ENCODE assay signal across 12 cellular contexts in the genomic region with DNA sequence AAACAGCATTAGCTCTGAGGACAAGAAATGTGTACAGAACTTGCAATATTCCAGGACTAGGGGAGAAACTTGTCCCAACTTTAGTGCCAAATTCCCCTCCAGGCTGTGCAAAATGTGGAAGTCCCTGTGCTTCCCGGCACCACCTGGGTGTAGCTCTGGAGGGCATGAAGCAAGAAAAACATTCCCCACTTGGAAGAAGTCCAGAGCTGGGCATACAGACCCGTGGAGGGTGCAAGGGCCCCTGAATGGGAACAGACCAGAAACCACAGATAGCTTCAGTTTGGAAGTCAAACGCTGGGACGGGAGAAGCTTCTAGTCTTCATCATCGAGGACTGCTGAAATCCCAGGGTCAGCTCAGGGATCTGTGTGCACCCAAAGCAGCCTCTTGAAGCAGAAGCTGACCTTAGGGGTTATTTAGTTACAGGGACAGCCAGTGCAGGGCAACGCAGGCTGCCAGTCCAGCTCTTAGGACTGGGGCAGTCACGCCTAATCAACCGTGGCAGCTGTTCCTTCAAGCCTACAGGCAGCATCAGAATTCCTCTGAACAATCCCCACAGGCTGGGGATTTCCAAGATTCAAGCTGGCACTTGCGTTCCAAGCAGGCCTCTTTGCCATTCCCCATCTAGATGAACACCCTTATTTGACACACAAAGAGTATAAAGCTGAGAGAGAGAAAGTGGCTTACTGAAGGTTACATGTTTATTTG.
A peak's percentile ranks its signal among the peaks of the same experiment; 100 is the strongest.
DNase-seq lines count a peak whose midpoint lies in the region; TF ChIP-seq lines count a peak whose summit lies in the region.
"Had no signal": no experiment of that assay in that cellular context is flagged by ENCODE, and none has a peak within 500 bp of the region (broad histone marks: within the 10 kb centered on the region; RNA-seq: fewer than 3 reads in every experiment).

No MANE protein-coding gene starts in this region.

- H3K4me3 ChIP-seq in epithelial cell of esophagus (ENCODE audit: low read length) (no peak overlapping the region), muscle layer of colon (ENCODE audit: low read depth in 1 of 2, low read length in 2 of 2) (no peak overlapping the region), A673 (ENCODE audit: low read depth, low read length, poor library complexity, severe bottlenecking) (no peak overlapping the region)
- no peak overlapping the region for H3K4me3 ChIP-seq in effector memory CD4-positive, alpha-beta T cell (ENCODE audit: insufficient read depth, low read depth, low read length, poor library complexity, severe bottlenecking)

- H3K27me3 ChIP-seq in muscle layer of colon (ENCODE audit: control insufficient read depth in 1 of 2, insufficient read depth in 2 of 2, low read length in 2 of 2) (no peaks in the 10 kb centered on the region), A673 (replicated peaks; ENCODE audit: insufficient read depth, low read depth, low read length, poor library complexity) (no peaks in the 10 kb centered on the region)
- no peaks in the 10 kb centered on the region for H3K27me3 ChIP-seq in effector memory CD4-positive, alpha-beta T cell (replicated peaks; ENCODE audit: control insufficient read depth, insufficient read depth, low read length, poor library complexity, severe bottlenecking)

- H3K36me3 ChIP-seq in muscle layer of colon (ENCODE audit: insufficient read depth, low read length), result no peaks in the 10 kb centered on the region
- no peaks in the 10 kb centered on the region for H3K36me3 ChIP-seq in effector memory CD4-positive, alpha-beta T cell (ENCODE audit: control insufficient read depth, insufficient read depth, low read length)
- H3K36me3 ChIP-seq in A673 (ENCODE audit: insufficient read depth, low read length, poor library complexity, severe bottlenecking), result no peaks in the 10 kb centered on the region

- CTCF ChIA-PET in A673 (lab: Charles Lee), result interaction anchor here (1.4 kb wide), 1 partner anchor 106 kb away, joined by 5 read pairs; no protein-coding TSS in a partner anchor

- POLR2A ChIA-PET in A673 (lab: Charles Lee; ENCODE audit: low non-redundant PET), result no interaction called here

- H3K4me1 ChIP-seq in muscle layer of colon (ENCODE audit: insufficient read depth, low read length), result peaks cover 23% of the 10 kb centered on the region
- no peaks in the 10 kb centered on the region for H3K4me1 ChIP-seq in effector memory CD4-positive, alpha-beta T cell (ENCODE audit: control insufficient read depth, insufficient read depth, low read length, poor library complexity, severe bottlenecking)
- no peaks in the 10 kb centered on the region for H3K4me1 ChIP-seq in A673 (ENCODE audit: insufficient read depth, low read length, poor library complexity, severe bottlenecking)

- H3K9ac ChIP-seq in muscle layer of colon (ENCODE audit: low read length), result no peak overlapping the region

- intact Hi-C loops in A673 (cut with micrococcal nuclease; ENCODE audit: unreplicated experiment), result no loop called here

- DNase-seq in A172 (ENCODE audit: low spot score), result peak; percentile 6
- peak; percentile 5 for DNase-seq in NCI-H82 treated with DMSO at 0.1 percent for 48 hours (lab: John Stamatoyannopoulos, UW; ENCODE audit: unreplicated experiment)
- peak; percentile 95 for DNase-seq in epithelial cell of esophagus (ENCODE audit: low read depth)
- DNase-seq in effector memory CD4-positive, alpha-beta T cell, result no peak
- DNase-seq in A673 (ENCODE audit: low spot score), result no peak
- DNase-seq in GM03348 (ENCODE audit: low spot score), result no peak
- no peak for DNase-seq in AML-193 (lab: John Stamatoyannopoulos, UW)
- DNase-seq: activated naive CD8-positive, alpha-beta T cell treated with anti-CD3 and anti-CD28 coated beads, Interleukin-2, amount 10 ng/mL, durations not matched to agents 7 days and 5 days; immature natural killer cell; NCI-H1694 treated with DMSO at 0.1 percent for 48 hours; stimulated activated CD4-positive, alpha-beta T cell treated with anti-CD3 and anti-CD28 coated beads, Interleukin-4, amount 100 ng/mL, for 24 hours had no signal

- H3K9me3 ChIP-seq in muscle layer of colon (ENCODE audit: low read length), result no peaks in the 10 kb centered on the region
- no peaks in the 10 kb centered on the region for H3K9me3 ChIP-seq in effector memory CD4-positive, alpha-beta T cell (ENCODE audit: control insufficient read depth, low read length)
- H3K9me3 ChIP-seq in A673 (ENCODE audit: low read depth, low read length, poor library complexity, severe bottlenecking), result no peaks in the 10 kb centered on the region

- TF ChIP-seq CTCF in epithelial cell of esophagus (IDR thresholded peaks at IDR 0.05; ENCODE audit: insufficient read depth, low read depth, low read length, missing control alignments) (no peak), A673 (conservative IDR thresholded peaks at IDR 0.05; ENCODE audit: low read depth, low read length) (no peak)

- H3K27ac ChIP-seq in muscle layer of colon (ENCODE audit: low read depth, low read length), result peak overlapping the region; percentile 21
- no peak overlapping the region for H3K27ac ChIP-seq in effector memory CD4-positive, alpha-beta T cell (ENCODE audit: insufficient read depth, low read length, poor library complexity, severe bottlenecking)
- no peak overlapping the region for H3K27ac ChIP-seq in A673 (ENCODE audit: low read depth, low read length, poor library complexity, severe bottlenecking)

- no TSS peak for BruUV-seq in A673 (replicated peaks; lab: Mats Ljungman, UMichigan)

Comparison
In these comparisons a context has a peak if more than half of its experiments do, and no peak if none do; other contexts are left out.
1. DNase-seq: peak in A172 (single experiment), NCI-H82 treated with DMSO at 0.1 percent for 48 hours (single experiment) and epithelial cell of esophagus (single experiment); none in effector memory CD4-positive, alpha-beta T cell (0 of 3), A673 (single experiment), GM03348 (single experiment) and AML-193 (0 of 2).